In the genomic region with DNA sequence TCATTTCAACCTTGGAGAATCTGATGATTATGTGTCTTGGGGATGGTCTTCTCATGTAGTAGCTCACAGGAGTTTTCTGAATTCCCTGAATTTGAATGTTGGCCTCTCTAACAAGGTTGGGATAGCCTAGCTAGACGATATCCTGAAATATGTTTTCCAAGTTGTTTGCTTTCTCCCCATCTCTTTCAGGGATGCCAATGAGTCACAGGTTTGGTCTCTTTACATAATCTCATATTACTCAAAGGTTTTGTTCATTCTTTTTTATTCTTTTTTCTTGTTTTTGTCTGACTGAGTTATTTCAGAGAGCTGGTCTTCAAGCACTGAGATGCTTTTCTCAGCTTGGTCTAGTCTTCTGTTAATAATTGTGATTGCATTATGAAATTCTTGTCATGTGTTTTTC, we compare ENCODE assay signal across 20 cellular contexts. TPM values are rescaled to one million over a fixed set of nuclear protein-coding genes. Genes with fewer than 3 reads are reported as not detected.
DNase-seq lines count a peak whose midpoint lies in the region; ATAC-seq and TF ChIP-seq lines count a peak whose summit lies in the region.
"Had no signal": no experiment of that assay in that cellular context is flagged by ENCODE, and none has a peak within 500 bp of the region (broad histone marks: within the 10 kb centered on the region; RNA-seq: fewer than 3 reads in every experiment).

No MANE protein-coding gene starts in this region.

- H3F3A ChIP-seq in PC-3 (ENCODE audit: low read length, unreplicated experiment), result no peaks in the 10 kb centered on the region

- H3K4me2 ChIP-seq in PC-3 (ENCODE audit: low read length), result peak overlapping the region; percentile 22; the same call in 1 of the 2 replicates
- H3K4me2 ChIP-seq: BLaER1 had no signal

- H3K4me1 ChIP-seq in PC-3 (ENCODE audit: insufficient read depth, low read length), result peaks cover 12% of the 10 kb centered on the region
- H3K4me1 ChIP-seq: BE2C, BLaER1 had no signal

- no peaks in the 10 kb centered on the region for H3K36me3 ChIP-seq in PC-3 (ENCODE audit: low read depth, low read length)
- H3K36me3 ChIP-seq: BE2C, BLaER1 had no signal

- DNase-seq in DMS53 treated with DMSO at 0.1 percent for 48 hours (lab: John Stamatoyannopoulos, UW; ENCODE audit: unreplicated experiment), result peak; percentile 75
- DNase-seq in PC-3, result peak; percentile 52
- peak; percentile 24 for DNase-seq in epithelial cell of esophagus (ENCODE audit: low read depth)
- no peak for DNase-seq in Right ventricle myocardium superior
- no peak for DNase-seq in NCI-H1930 (lab: John Stamatoyannopoulos, UW)
- DNase-seq: 8988T; ACHN; BE2C; C1 segment of cervical spinal cord; CD4-positive, alpha-beta memory T cell; CD4-positive, CD25-positive, alpha-beta regulatory T cell; CD8-positive, alpha-beta memory T cell; COR-L47; DMS 273 treated with DMSO at 0.1 percent for 48 hours; DMS153; DMS79 had no signal

- H3K27me3 ChIP-seq in PC-3 (ENCODE audit: low read length), result no peaks in the 10 kb centered on the region
- H3K27me3 ChIP-seq: BLaER1 had no signal

- H2AFZ ChIP-seq in PC-3 (ENCODE audit: low read length), result no peak overlapping the region

- no TSS peak for BruUV-seq in PC-3 (replicated peaks; lab: Mats Ljungman, UMichigan)

- no peak overlapping the region for H3K9ac ChIP-seq in PC-3 (ENCODE audit: low read length)
- H3K9ac ChIP-seq: BLaER1 had no signal

- no peak overlapping the region for H3K27ac ChIP-seq in PC-3 (ENCODE audit: low read length)
- H3K27ac ChIP-seq: BLaER1 had no signal

- intact Hi-C loops in PC-3 (cut with micrococcal nuclease), result no loop called here
- intact Hi-C loops in Right ventricle myocardium superior (cut with DNase I), result no loop called here

- H3K9me3 ChIP-seq in PC-3 (ENCODE audit: low read length), result no peaks in the 10 kb centered on the region
- H3K9me3 ChIP-seq: BE2C had no signal

- no peaks in the 10 kb centered on the region for H3K9me2 ChIP-seq in PC-3 (replicated peaks; ENCODE audit: low read length)

- H3K4me3 ChIP-seq in PC-3 (ENCODE audit: low read length), result no peak overlapping the region
- no peak overlapping the region for H3K4me3 ChIP-seq in epithelial cell of esophagus (ENCODE audit: low read length)
- H3K4me3 ChIP-seq: BLaER1, GM12878 had no signal

- peak; percentile 85 for ATAC-seq in PC-3
- ATAC-seq in Right ventricle myocardium superior (ENCODE audit: poor library complexity), result no peak
- no peak for ATAC-seq in GM18519 (IDR thresholded peaks at IDR 0.05; ENCODE audit: low FRiP score, unreplicated experiment)
- ATAC-seq: GM12878 had no signal

- no peak for TF ChIP-seq CTCF in PC-3 (conservative IDR thresholded peaks at IDR 0.05; ENCODE audit: low read depth, low read length)
- TF ChIP-seq CTCF in epithelial cell of esophagus (IDR thresholded peaks at IDR 0.05; ENCODE audit: insufficient read depth, low read depth, low read length, missing control alignments), result no peak

- H3K79me2 ChIP-seq in PC-3 (ENCODE audit: low read length), result no peaks in the 10 kb centered on the region

- no peaks in the 10 kb centered on the region for H4K20me1 ChIP-seq in PC-3 (ENCODE audit: low read length)
- H4K20me1 ChIP-seq: BLaER1 had no signal

- POLR2A ChIA-PET in PC-3 (lab: Charles Lee; ENCODE audit: unreplicated experiment), result no interaction called here

- CTCF ChIA-PET in PC-3 (lab: Charles Lee), result interaction anchor here (1.0 kb wide), 1 partner anchor 36 kb away, joined by 5 read pairs; no protein-coding TSS in a partner anchor

RNA-seq across cellular contexts. Expression of a gene that starts 42.7 kb away (rescaled TPM):
- not detected in 2 replicates for total RNA-seq in PC-3 (2014; rRNA removed)
- total RNA-seq in Right ventricle myocardium superior, result 0.24 TPM
- total RNA-seq: A673; CD4-positive, alpha-beta memory T cell; CD4-positive, CD25-positive, alpha-beta regulatory T cell; CD8-positive, alpha-beta memory T cell; GM12878 had no signal

Comparison
In these comparisons a context has a peak if more than half of its experiments do, and no peak if none do; other contexts are left out.
1. DNase-seq: peak in DMS53 treated with DMSO at 0.1 percent for 48 hours (single experiment), PC-3 (single experiment) and epithelial cell of esophagus (single experiment); none in Right ventricle myocardium superior (single experiment) and NCI-H1930 (0 of 2).